Comparison of ENCODE assay signal across 20 cellular contexts in genomic region chr2:72062336-72062735, GRCh38.
DNase-seq lines count a peak whose midpoint lies in the region; ATAC-seq and TF ChIP-seq lines count a peak whose summit lies in the region.
"Had no signal": no experiment of that assay in that cellular context is flagged by ENCODE, and none has a peak within 500 bp of the region (broad histone marks: within the 10 kb centered on the region; RNA-seq: fewer than 3 reads in every experiment).

No MANE protein-coding gene starts in this region.

- H3K4me1 Mint-ChIP-seq in MCF 10A (ENCODE audit: insufficient read depth, unreplicated experiment) (no peaks in the 10 kb centered on the region), progenitor cell of endocrine pancreas (ENCODE audit: low read depth) (peaks cover under 1% of the 10 kb centered on the region)
- H3K4me1 Mint-ChIP-seq: B cell; CD4-positive, CD25-positive, alpha-beta regulatory T cell had no signal

- no TSS peak for BruUV-seq in MCF 10A (replicated peaks; lab: Mats Ljungman, UMichigan)

- no peak overlapping the region for H3K27ac ChIP-seq in breast epithelium
- H3K27ac ChIP-seq: 22Rv1, BLaER1, C4-2B, GM23248 had no signal

- TF ChIP-seq POLR2A in breast epithelium (IDR thresholded peaks at IDR 0.05), result no peak

- intact Hi-C loops in MCF 10A (cut with micrococcal nuclease), result no loop called here
- intact Hi-C loops in breast epithelium (cut with DNase I; ENCODE audit: low total_unique reads), result no loop called here

- no peak for ATAC-seq in HG03469 (IDR thresholded peaks at IDR 0.05; ENCODE audit: unreplicated experiment)
- ATAC-seq: CD8-positive, alpha-beta T cell had no signal

- H3K27me3 Mint-ChIP-seq in MCF 10A (ENCODE audit: insufficient read depth, unreplicated experiment), result no peaks in the 10 kb centered on the region
- peaks cover 15% of the 10 kb centered on the region for H3K27me3 Mint-ChIP-seq in progenitor cell of endocrine pancreas

- H3K36me3 ChIP-seq in breast epithelium, result no peaks in the 10 kb centered on the region
- H3K36me3 ChIP-seq: BLaER1 had no signal

- H3K9me3 ChIP-seq in breast epithelium, result no peaks in the 10 kb centered on the region
- H3K9me3 ChIP-seq: BLaER1, Caco-2 had no signal

- H3K4me3 ChIP-seq in breast epithelium, result no peak overlapping the region
- H3K4me3 ChIP-seq: BLaER1, GM23248 had no signal

- POLR2A ChIA-PET in MCF 10A (lab: Yijun Ruan, JAX), result no interaction called here

- H3K4me1 ChIP-seq in breast epithelium, result no peaks in the 10 kb centered on the region
- H3K4me1 ChIP-seq: Caco-2 had no signal

- no peaks in the 10 kb centered on the region for H3K27me3 ChIP-seq in breast epithelium
- H3K27me3 ChIP-seq: BLaER1 had no signal

- H3K27ac Mint-ChIP-seq in MCF 10A (ENCODE audit: low read depth, unreplicated experiment) (peak overlapping the region; percentile 82), progenitor cell of endocrine pancreas (no peak overlapping the region)
- H3K27ac Mint-ChIP-seq: B cell; CD8-positive, alpha-beta T cell had no signal

- no peak for TF ChIP-seq CTCF in MCF 10A (IDR thresholded peaks at IDR 0.05; ENCODE audit: unreplicated experiment)
- TF ChIP-seq CTCF in breast epithelium (IDR thresholded peaks at IDR 0.05), result no peak
- no peak for TF ChIP-seq CTCF in progenitor cell of endocrine pancreas (IDR thresholded peaks at IDR 0.05; ENCODE audit: unreplicated experiment)

- no peak overlapping the region for H3K4me3 Mint-ChIP-seq in MCF 10A (ENCODE audit: unreplicated experiment)
- H3K4me3 Mint-ChIP-seq in progenitor cell of endocrine pancreas (ENCODE audit: low read depth), result no peak overlapping the region
- H3K4me3 Mint-ChIP-seq: B cell; CD4-positive, CD25-positive, alpha-beta regulatory T cell; CD8-positive, alpha-beta T cell had no signal

- CTCF ChIA-PET in MCF 10A (lab: Yijun Ruan, JAX), result interaction anchor here (0.6 kb wide), 1 partner anchor 555 kb away, joined by 3 read pairs; no protein-coding TSS in a partner anchor

- no peaks in the 10 kb centered on the region for H3K36me3 Mint-ChIP-seq in MCF 10A (ENCODE audit: insufficient read depth, unreplicated experiment)
- no peaks in the 10 kb centered on the region for H3K36me3 Mint-ChIP-seq in progenitor cell of endocrine pancreas (ENCODE audit: insufficient read depth)
- H3K36me3 Mint-ChIP-seq: CD4-positive, CD25-positive, alpha-beta regulatory T cell; CD8-positive, alpha-beta T cell had no signal

- no peaks in the 10 kb centered on the region for H3K9me3 Mint-ChIP-seq in MCF 10A (ENCODE audit: unreplicated experiment)
- H3K9me3 Mint-ChIP-seq in progenitor cell of endocrine pancreas (ENCODE audit: low read depth), result peaks cover 3% of the 10 kb centered on the region
- H3K9me3 Mint-ChIP-seq: CD8-positive, alpha-beta T cell had no signal

- no peak for DNase-seq in MCF 10A (ENCODE audit: unreplicated experiment)
- no peak for DNase-seq in breast epithelium (ENCODE audit: low spot score in 2 of 2)
- DNase-seq in SW480 (ENCODE audit: low spot score), result peak; percentile 57
- peak; percentile 60 for DNase-seq in astrocyte of the hippocampus (ENCODE audit: low read depth, low spot score)
- no peak for DNase-seq in HuH-7 (ENCODE audit: low spot score)
- DNase-seq in progenitor cell of endocrine pancreas (ENCODE audit: low spot score, unreplicated experiment), result no peak
- DNase-seq in stimulated activated CD4-positive, alpha-beta T cell treated with anti-CD3 and anti-CD28 coated beads, Interleukin-2, amount 100 ng/mL, for 24 hours, result no peak
- DNase-seq: Caco-2; CD4-positive, CD25-positive, alpha-beta regulatory T cell; CD8-positive, alpha-beta T cell; DMS153; DND-41; GM23248; H7; HCEC 1CT had no signal

Comparison
In these comparisons a context has a peak if more than half of its experiments do, and no peak if none do; other contexts are left out.
1. DNase-seq: peak in SW480 (single experiment) and astrocyte of the hippocampus (single experiment); none in MCF 10A (single experiment), breast epithelium (0 of 2), HuH-7 (single experiment), progenitor cell of endocrine pancreas (single experiment) and stimulated activated CD4-positive, alpha-beta T cell treated with anti-CD3 and anti-CD28 coated beads, Interleukin-2, amount 100 ng/mL, for 24 hours (0 of 2).